ENCODE assay signal across 19 cellular contexts in genomic region chr5:111394580-111394979, GRCh38.
DNase-seq lines count a peak whose midpoint lies in the region; ATAC-seq and TF ChIP-seq lines count a peak whose summit lies in the region.
"Had no signal": no experiment of that assay in that cellular context is flagged by ENCODE, and none has a peak within 500 bp of the region (broad histone marks: within the 10 kb centered on the region; RNA-seq: fewer than 3 reads in every experiment).

No MANE protein-coding gene starts in this region.

- peaks cover 15% of the 10 kb centered on the region for H3K4me1 ChIP-seq in foreskin keratinocyte
- H3K4me1 ChIP-seq: BLaER1 treated with 17β-estradiol and CSF1 and Interleukin-3, amounts not matched to agents 10 nM and 100 nM had no signal

- DNase-seq in BJ (ENCODE audit: low read depth) (peak; percentile 9), LHCN-M2 (ENCODE audit: low read depth) (peak; percentile 66), amniotic stem cell (lab: John Stamatoyannopoulos, UW) (peak; percentile 25), foreskin keratinocyte (peak; percentile 42 to 65), HuH-7.5 (ENCODE audit: low spot score) (no peak), MV-4-11 (lab: John Stamatoyannopoulos, UW) (no peak)
- no peak for DNase-seq in activated naive CD4-positive, alpha-beta T cell treated with Interleukin-2 at 50 U/mL for 16 hours
- DNase-seq: hypothalamus; NCI-H1930; NCI-H524 treated with DMSO at 0.1 percent for 48 hours; ovary; small intestine; stimulated activated naive CD8-positive, alpha-beta T cell treated with anti-CD3 and anti-CD28 coated beads, Interleukin-15, amount 100 ng/mL, for 72 hours; T-helper 2 cell had no signal

- TF ChIP-seq CTCF in BJ (IDR thresholded peaks at IDR 0.05; ENCODE audit: insufficient read depth, low read depth, low read length) (no peak), foreskin keratinocyte (conservative IDR thresholded peaks at IDR 0.05) (no peak)

- H3K27ac ChIP-seq in foreskin keratinocyte = no peak overlapping the region
- H3K27ac ChIP-seq: BLaER1 treated with 17β-estradiol and CSF1 and Interleukin-3, amounts not matched to agents 10 nM and 100 nM; KMS-11; ovary had no signal

- H3K4me3 ChIP-seq in BJ (ENCODE audit: low read depth, low read length) = no peak overlapping the region
- H3K4me3 ChIP-seq: BLaER1 treated with 17β-estradiol and CSF1 and Interleukin-3, amounts not matched to agents 10 nM and 100 nM; ovary had no signal

- CTCF ChIA-PET in BJ (lab: Yijun Ruan, JAX) = no interaction called here

- POLR2A ChIA-PET in BJ (lab: Charles Lee) = no interaction called here

- H3K36me3 ChIP-seq in BJ (ENCODE audit: control insufficient read depth, insufficient read depth, low read length) = no peaks in the 10 kb centered on the region
- H3K36me3 ChIP-seq: BLaER1 treated with 17β-estradiol and CSF1 and Interleukin-3, amounts not matched to agents 10 nM and 100 nM; ovary had no signal

- ATAC-seq in foreskin keratinocyte = peak; percentile 89
- ATAC-seq in GM18498 (IDR thresholded peaks at IDR 0.05; ENCODE audit: unreplicated experiment) = no peak
- ATAC-seq: activated naive CD4-positive, alpha-beta T cell treated with anti-CD3 and anti-CD28 coated beads, Interleukin-2, amount 50 U/mL, for 72 hours; left lobe of liver; stimulated activated naive CD8-positive, alpha-beta T cell treated with anti-CD3 and anti-CD28 coated beads, Interleukin-15, amount 100 ng/mL, for 72 hours had no signal

- no peaks in the 10 kb centered on the region for H3K27me3 ChIP-seq in BJ (ENCODE audit: control insufficient read depth, insufficient read depth, low read length)
- H3K27me3 ChIP-seq in foreskin keratinocyte = no peaks in the 10 kb centered on the region
- H3K27me3 ChIP-seq: BLaER1 treated with 17β-estradiol and CSF1 and Interleukin-3, amounts not matched to agents 10 nM and 100 nM; ovary had no signal

Comparison
In these comparisons a context has a peak if more than half of its experiments do, and no peak if none do; other contexts are left out.
1. DNase-seq: peak in BJ (single experiment), LHCN-M2 (single experiment), amniotic stem cell (single experiment) and foreskin keratinocyte (2 of 2); none in activated naive CD4-positive, alpha-beta T cell treated with Interleukin-2 at 50 U/mL for 16 hours (single experiment), HuH-7.5 (single experiment) and MV-4-11 (single experiment).